ENCODE assay signal across 8 cellular contexts in genomic region chr1:150268706-150269403, GRCh38. TPM values are rescaled to one million over a fixed set of nuclear protein-coding genes. Genes with fewer than 3 reads are reported as not detected.
DNase-seq lines count a peak whose midpoint lies in the region; ATAC-seq and TF ChIP-seq lines count a peak whose summit lies in the region.

Gene APH1A (minus strand): TSS chr1:150269016. CDS start chr1:150268810, 206 bp downstream.

- TF ChIP-seq POLR2A in spleen (IDR thresholded peaks at IDR 0.05) = peak; percentile 28 to 73 (median 33)

- H3K4me1 ChIP-seq in spleen = peaks cover 20 to 73% (median 47%) of the 10 kb centered on the region in 6 donors

- peaks cover 0 to 37% (median 33%) of the 10 kb centered on the region in 6 donors for H3K36me3 ChIP-seq in spleen

- intact Hi-C loops in spleen (cut with DNase I; ENCODE audit: low total_unique reads) = no loop called here

- H3K9me3 ChIP-seq in spleen = no peaks in the 10 kb centered on the region

- TF ChIP-seq CTCF in AG09319 (IDR thresholded peaks at IDR 0.05; ENCODE audit: low read depth, low read length) (no peak), spleen (IDR thresholded peaks at IDR 0.05 in 8 of 11, conservative IDR thresholded peaks at IDR 0.05 in 3 of 11) (peak in 1 of 11 experiments; percentile 21)

- H3K4me3 ChIP-seq in spleen = peak within 1 kb of the TSS; percentile 76 to 90 (median 82)

- H3K27ac ChIP-seq in caudate nucleus (ENCODE audit: low read depth, low read length) = peak within 1 kb of the TSS; percentile 96
- H3K27ac ChIP-seq in spleen = peak within 1 kb of the TSS; percentile 93 to 98 (median 97)

- 0 to 1% (median 0%) methylated on average over 8 to 49 of the region's 49 CpGs for WGBS in spleen, 5 donors

- ATAC-seq in GM19035 (IDR thresholded peaks at IDR 0.05; ENCODE audit: unreplicated experiment) = peak; percentile 93
- ATAC-seq in HG03342 (IDR thresholded peaks at IDR 0.05; ENCODE audit: unreplicated experiment) = peak; percentile 89

- no peaks in the 10 kb centered on the region for H3K27me3 ChIP-seq in spleen (replicated peaks in 1 of 7)

- DNase-seq in AG09319 (ENCODE audit: extremely low read depth, low read depth) (peak; percentile 90), NCI-H446 (lab: John Stamatoyannopoulos, UW) (peak; percentile 93 to 97), caudate nucleus (lab: John Stamatoyannopoulos, UW) (peak; percentile 76 to 99 (median 96)), inferior parietal cortex (ENCODE audit: extremely low spot score) (peak; percentile 95), spleen (peak; percentile 99)
- peak; percentile 81 to 86 (median 84) for DNase-seq in activated CD4-positive, CD25-positive, alpha-beta regulatory T cell (lab: John Stamatoyannopoulos, UW)

RNA-seq across cellular contexts. Expression of gene APH1A, which starts in this region (rescaled TPM):
- total RNA-seq in spleen = 100 to 1,000 TPM; 116 to 170 (median 135) TPM
- 100 to 1,000 TPM in 1 of 3 donors, 10 to 100 TPM in 2; 72.0 to 186 (median 87.3) TPM for polyA plus RNA-seq in spleen

Comparison
In these comparisons a context has a peak if more than half of its experiments do, and no peak if none do; other contexts are left out.
1. Peak in every context shown above with its lines: DNase-seq, ATAC-seq, H3K4me3 ChIP-seq and H3K27ac ChIP-seq.